1 cellular context compared by ENCODE assay signal in the genomic region with DNA sequence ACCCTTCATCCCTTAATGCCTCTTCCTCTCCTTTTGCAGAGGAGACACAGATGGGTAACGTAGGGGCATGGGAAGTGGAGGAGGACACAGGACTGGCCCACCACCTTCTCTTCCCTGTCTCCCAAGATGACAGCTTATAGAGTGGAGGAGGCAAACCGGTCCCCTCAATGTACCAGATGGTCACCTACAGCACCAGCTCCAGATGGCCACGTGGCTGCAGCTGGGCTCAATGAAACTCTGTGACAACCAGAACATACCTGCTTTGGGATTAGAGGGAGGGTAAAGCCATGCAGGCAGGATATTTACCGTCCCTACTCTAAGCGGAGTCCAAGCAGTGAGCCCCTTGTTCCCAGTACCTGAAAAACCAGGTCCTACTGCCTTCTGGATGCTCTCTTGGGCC.
TF ChIP-seq lines count a peak whose summit lies in the region.

No MANE protein-coding gene starts in this region.

TF ChIP-seq in K562, 482 proteins besides CTCF, POLR2A, EP300 and RAD21 (continued from another document):
- TF ChIP-seq PYGO2 (tag; IDR thresholded peaks at IDR 0.05) (no peak), POLR3G (IDR thresholded peaks at IDR 0.05; ENCODE audit: extremely low read depth, insufficient read length, insufficient replicate concordance) (no peak), EP400 (IDR thresholded peaks at IDR 0.05) (no peak), ELF4 (CRISPR knock-in tag; IDR thresholded peaks at IDR 0.05) (no peak), NFE2 (IDR thresholded peaks at IDR 0.05; ENCODE audit: low read depth) (no peak), SP2 (IDR thresholded peaks at IDR 0.05; ENCODE audit: extremely low read depth, low read depth, low read length, poor library complexity, severe bottlenecking) (no peak)
- TF ChIP-seq, protein P1, sequence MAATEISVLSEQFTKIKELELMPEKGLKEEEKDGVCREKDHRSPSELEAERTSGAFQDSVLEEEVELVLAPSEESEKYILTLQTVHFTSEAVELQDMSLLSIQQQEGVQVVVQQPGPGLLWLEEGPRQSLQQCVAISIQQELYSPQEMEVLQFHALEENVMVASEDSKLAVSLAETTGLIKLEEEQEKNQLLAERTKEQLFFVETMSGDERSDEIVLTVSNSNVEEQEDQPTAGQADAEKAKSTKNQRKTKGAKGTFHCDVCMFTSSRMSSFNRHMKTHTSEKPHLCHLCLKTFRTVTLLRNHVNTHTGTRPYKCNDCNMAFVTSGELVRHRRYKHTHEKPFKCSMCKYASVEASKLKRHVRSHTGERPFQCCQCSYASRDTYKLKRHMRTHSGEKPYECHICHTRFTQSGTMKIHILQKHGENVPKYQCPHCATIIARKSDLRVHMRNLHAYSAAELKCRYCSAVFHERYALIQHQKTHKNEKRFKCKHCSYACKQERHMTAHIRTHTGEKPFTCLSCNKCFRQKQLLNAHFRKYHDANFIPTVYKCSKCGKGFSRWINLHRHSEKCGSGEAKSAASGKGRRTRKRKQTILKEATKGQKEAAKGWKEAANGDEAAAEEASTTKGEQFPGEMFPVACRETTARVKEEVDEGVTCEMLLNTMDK (IDR thresholded peaks at IDR 0.05; ENCODE audit: borderline replicate concordance, insufficient read depth, low read depth, low read length, poor library complexity, severe bottlenecking) = no peak
